7 cellular contexts compared by ENCODE assay signal in the genomic region with DNA sequence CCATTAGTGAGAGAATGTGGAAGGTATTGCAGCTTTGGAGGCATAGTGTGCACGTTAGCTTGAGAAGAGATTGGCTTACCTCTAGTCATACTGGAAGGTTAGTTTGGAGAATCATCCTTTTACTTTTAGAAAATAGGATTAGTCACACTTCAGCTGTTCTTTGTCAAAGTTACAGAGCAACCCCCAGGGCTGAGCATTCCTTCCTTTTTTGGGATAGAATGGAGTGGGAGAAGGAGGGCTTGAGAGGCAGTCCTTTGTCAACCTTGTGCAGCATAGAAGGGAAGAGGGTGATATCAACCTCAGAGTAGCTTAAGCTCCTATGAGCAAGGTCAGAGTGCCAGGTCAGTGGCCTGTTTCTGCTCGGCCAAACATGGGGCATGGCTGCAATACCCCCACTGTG.
"Had no signal": no experiment of that assay in that cellular context is flagged by ENCODE, and none has a peak within 500 bp of the region (broad histone marks: within the 10 kb centered on the region; RNA-seq: fewer than 3 reads in every experiment).

No MANE protein-coding gene starts in this region.

- H3K9ac ChIP-seq: GM23248 had no signal

- H2AFZ ChIP-seq: GM23248 had no signal

- DNase-seq: GM23248, GOT3, H7, HCEC 1CT, HFFc6, KBM-7 had no signal

- H3K27ac ChIP-seq: GM23248, HL-60 had no signal

- H3K4me3 ChIP-seq: GM23248 had no signal
